In genomic region chr1:233738850-233739249, GRCh38 we compare ENCODE assay signal across 16 cellular contexts.
"Had no signal": no experiment of that assay in that cellular context is flagged by ENCODE, and none has a peak within 500 bp of the region (broad histone marks: within the 10 kb centered on the region; RNA-seq: fewer than 3 reads in every experiment).

No MANE protein-coding gene starts in this region.

- ATAC-seq: body of pancreas; effector memory CD8-positive, alpha-beta T cell; left ventricle myocardium superior; stimulated activated naive CD8-positive, alpha-beta T cell treated with anti-CD3 and anti-CD28 coated beads, Interleukin-15, Interleukin-2, amounts not matched to agents 100 U/mL and 50 U/mL, for 24 hours had no signal

- DNase-seq: activated B cell treated with CpG ODN at 0.5 μM for 24 hours; activated CD4-positive, alpha-beta memory T cell treated with anti-CD3 and anti-CD28 coated beads, Interleukin-2, amount 10 ng/mL, durations not matched to agents 7 days and 5 days; activated CD4-positive, alpha-beta T cell treated with anti-CD3 and anti-CD28 coated beads for 4 hours; activated naive CD4-positive, alpha-beta T cell treated with anti-CD3 and anti-CD28 coated beads for 36 hours; activated T-cell treated with anti-CD3 and anti-CD28 coated beads, Interleukin-2, amount 50 U/mL, for 1 hour; body of pancreas; effector memory CD8-positive, alpha-beta T cell; foreskin fibroblast; glutamatergic neuron; hippocampal formation; immature natural killer cell; kidney glomerular epithelial cell; left ventricle myocardium superior; stimulated activated CD4-positive, alpha-beta T cell treated with anti-CD3 and anti-CD28 coated beads, Interleukin-12 subunit alpha, Interleukin-12 subunit beta, amount 100 ng/mL, for 4 hours; stimulated activated naive CD8-positive, alpha-beta T cell treated with anti-CD3 and anti-CD28 coated beads, Interleukin-15, Interleukin-2, amounts not matched to agents 100 U/mL and 50 U/mL, for 24 hours; transverse colon had no signal
